14 cellular contexts compared by ENCODE assay signal in the genomic region with DNA sequence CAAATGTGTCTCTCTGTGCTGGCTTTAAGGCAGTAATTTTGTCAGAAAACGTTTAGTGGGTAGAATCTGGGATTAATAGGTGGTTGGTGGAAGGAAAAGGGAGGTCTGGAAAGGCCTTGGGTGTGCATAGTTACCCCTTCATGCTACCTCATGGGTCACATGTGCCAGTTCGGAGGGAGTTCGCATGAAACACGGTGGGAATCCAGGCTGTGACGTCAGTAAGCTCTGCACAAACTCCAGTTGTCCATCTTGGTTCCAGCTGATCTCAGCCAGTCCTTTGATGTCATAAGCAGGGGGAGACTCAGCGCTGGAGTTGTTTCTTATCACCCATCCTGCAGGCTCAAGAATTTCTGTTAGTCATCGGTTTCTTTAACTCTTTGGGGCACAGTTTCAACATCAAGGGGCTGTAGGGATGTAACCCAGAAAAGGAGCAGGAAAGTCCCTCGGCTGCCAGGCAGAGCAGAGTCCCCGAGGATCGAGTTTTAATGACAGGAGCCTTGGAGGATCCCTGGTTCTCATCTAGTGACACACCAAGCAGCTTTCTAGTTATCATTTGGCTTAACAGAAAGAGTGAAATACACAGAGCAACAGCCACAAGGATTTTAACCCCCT. TPM values are rescaled to one million over a fixed set of nuclear protein-coding genes. Genes with fewer than 3 reads are reported as not detected.
DNase-seq lines count a peak whose midpoint lies in the region; ATAC-seq, FAIRE-seq and TF ChIP-seq lines count a peak whose summit lies in the region.
"Had no signal": no experiment of that assay in that cellular context is flagged by ENCODE, and none has a peak within 500 bp of the region (broad histone marks: within the 10 kb centered on the region; RNA-seq: fewer than 3 reads in every experiment).

No MANE protein-coding gene starts in this region.

- no peaks in the 10 kb centered on the region for H3K36me3 Mint-ChIP-seq in stimulated activated memory B cell treated with anti-CD40 and anti-IgM and Interleukin-4, amounts not matched to agents 10 μg/mL and 1 μg/mL and 100 μg/mL, for 72 hours

- 22 to 33% methylated on average over 10 of the region's 10 CpGs for WGBS in pancreas, 2 donors

- peak; percentile 89 for DNase-seq in CMK (ENCODE audit: low read depth)
- DNase-seq in OCI-M2 (lab: John Stamatoyannopoulos, UW; ENCODE audit: unreplicated experiment) = peak; percentile 50
- DNase-seq in fibroblast of gingiva (ENCODE audit: low read depth) = peak; percentile 19
- no peak for DNase-seq in pancreas
- DNase-seq in activated CD4-positive, alpha-beta T cell treated with anti-CD3 and anti-CD28 coated beads for 1 hour = no peak
- DNase-seq in LoVo (ENCODE audit: low spot score) = no peak
- DNase-seq in amygdala (lab: John Stamatoyannopoulos, UW) = no peak
- DNase-seq: activated CD8-positive, alpha-beta memory T cell treated with anti-CD3 and anti-CD28 coated beads for 24 hours; DMS79 treated with DMSO at 0.1 percent for 48 hours; left colon; MM.1S had no signal

- no peak overlapping the region for H3K4me3 Mint-ChIP-seq in stimulated activated memory B cell treated with anti-CD40 and anti-IgM and Interleukin-4, amounts not matched to agents 10 μg/mL and 1 μg/mL and 100 μg/mL, for 72 hours

- H3K9me3 Mint-ChIP-seq in stimulated activated memory B cell treated with anti-CD40 and anti-IgM and Interleukin-4, amounts not matched to agents 10 μg/mL and 1 μg/mL and 100 μg/mL, for 72 hours = peaks cover 2% of the 10 kb centered on the region

- H3K9me3 ChIP-seq in pancreas = no peaks in the 10 kb centered on the region
- H3K9me3 ChIP-seq: suprapubic skin had no signal

- no peaks in the 10 kb centered on the region for H3K27me3 ChIP-seq in pancreas
- H3K27me3 ChIP-seq: suprapubic skin had no signal

- H3K27ac Mint-ChIP-seq in stimulated activated memory B cell treated with anti-CD40 and anti-IgM and Interleukin-4, amounts not matched to agents 10 μg/mL and 1 μg/mL and 100 μg/mL, for 72 hours = no peak overlapping the region

- no peak for TF ChIP-seq CTCF in pancreas (IDR thresholded peaks at IDR 0.05)

- no peak overlapping the region for H3K27ac ChIP-seq in pancreas
- H3K27ac ChIP-seq: RWPE1, suprapubic skin had no signal

- H3K4me1 Mint-ChIP-seq in stimulated activated memory B cell treated with anti-CD40 and anti-IgM and Interleukin-4, amounts not matched to agents 10 μg/mL and 1 μg/mL and 100 μg/mL, for 72 hours = no peaks in the 10 kb centered on the region

- peaks cover 52% of the 10 kb centered on the region for H3K27me3 Mint-ChIP-seq in stimulated activated memory B cell treated with anti-CD40 and anti-IgM and Interleukin-4, amounts not matched to agents 10 μg/mL and 1 μg/mL and 100 μg/mL, for 72 hours

- intact Hi-C loops in pancreas (cut with DNase I) = no loop called here

- FAIRE-seq in pancreas (lab: Jason Lieb, UNC) = no peak

- no peaks in the 10 kb centered on the region for H3K4me1 ChIP-seq in pancreas
- H3K4me1 ChIP-seq: suprapubic skin had no signal

- H3K4me3 ChIP-seq in pancreas = no peak overlapping the region
- H3K4me3 ChIP-seq: suprapubic skin had no signal

- ATAC-seq in pancreas = peak in 3 of 4 donors; percentile 25 to 63 (median 34)
- ATAC-seq in stimulated activated memory B cell treated with anti-CD40 and anti-IgM and Interleukin-4, amounts not matched to agents 10 μg/mL and 1 μg/mL and 100 μg/mL, for 72 hours = no peak
- ATAC-seq: left colon had no signal

- H3K36me3 ChIP-seq in pancreas = no peaks in the 10 kb centered on the region
- H3K36me3 ChIP-seq: suprapubic skin had no signal

RNA-seq across cellular contexts. Expression of a gene that starts 28.9 kb away (rescaled TPM):
- 1 to 10 TPM in 1 of 6 donors, under 1 TPM in 4, not detected in 1; 0.09 to 1.9 (median 0.26) TPM for total RNA-seq in pancreas
- polyA plus RNA-seq in pancreas = under 1 TPM; 0.23 to 0.80 TPM

RNA-seq across cellular contexts. Expression of a gene that starts 33.4 kb away (rescaled TPM):
- under 1 TPM in 2 of 6 donors, not detected in 4; 0.04 to 0.05 TPM for total RNA-seq in pancreas
- polyA plus RNA-seq in pancreas = under 1 TPM; 0.04 to 0.16 TPM

RNA-seq across cellular contexts. Expression of a gene that starts 51.9 kb away (rescaled TPM):
- total RNA-seq in pancreas = 1 to 10 TPM in 1 of 6 donors, under 1 TPM in 5; 0.31 to 1.2 (median 0.60) TPM
- polyA plus RNA-seq in pancreas = 1 to 10 TPM in 1 of 2 donors, under 1 TPM in 1; 0.68 to 3.5 TPM

Comparison
In these comparisons a context has a peak if more than half of its experiments do, and no peak if none do; other contexts are left out.
1. DNase-seq: peak in CMK (single experiment), OCI-M2 (single experiment) and fibroblast of gingiva (single experiment); none in pancreas (0 of 6), activated CD4-positive, alpha-beta T cell treated with anti-CD3 and anti-CD28 coated beads for 1 hour (single experiment), LoVo (single experiment) and amygdala (0 of 56).